Comparison of ENCODE assay signal across 6 cellular contexts in genomic region chr6:164188861-164189260, GRCh38.
"Had no signal": no experiment of that assay in that cellular context is flagged by ENCODE, and none has a peak within 500 bp of the region (broad histone marks: within the 10 kb centered on the region; RNA-seq: fewer than 3 reads in every experiment).

No MANE protein-coding gene starts in this region.

- DNase-seq: Karpas-422, KBM-7, KG1 had no signal

- H3K27ac ChIP-seq: HL-60, KMS-11 had no signal

- H3K9ac ChIP-seq: KMS-11 had no signal

- FAIRE-seq: HTR-8/SVneo had no signal

- H3K4me2 ChIP-seq: KMS-11 had no signal
